Comparison of ENCODE assay signal across 23 cellular contexts in the genomic region with DNA sequence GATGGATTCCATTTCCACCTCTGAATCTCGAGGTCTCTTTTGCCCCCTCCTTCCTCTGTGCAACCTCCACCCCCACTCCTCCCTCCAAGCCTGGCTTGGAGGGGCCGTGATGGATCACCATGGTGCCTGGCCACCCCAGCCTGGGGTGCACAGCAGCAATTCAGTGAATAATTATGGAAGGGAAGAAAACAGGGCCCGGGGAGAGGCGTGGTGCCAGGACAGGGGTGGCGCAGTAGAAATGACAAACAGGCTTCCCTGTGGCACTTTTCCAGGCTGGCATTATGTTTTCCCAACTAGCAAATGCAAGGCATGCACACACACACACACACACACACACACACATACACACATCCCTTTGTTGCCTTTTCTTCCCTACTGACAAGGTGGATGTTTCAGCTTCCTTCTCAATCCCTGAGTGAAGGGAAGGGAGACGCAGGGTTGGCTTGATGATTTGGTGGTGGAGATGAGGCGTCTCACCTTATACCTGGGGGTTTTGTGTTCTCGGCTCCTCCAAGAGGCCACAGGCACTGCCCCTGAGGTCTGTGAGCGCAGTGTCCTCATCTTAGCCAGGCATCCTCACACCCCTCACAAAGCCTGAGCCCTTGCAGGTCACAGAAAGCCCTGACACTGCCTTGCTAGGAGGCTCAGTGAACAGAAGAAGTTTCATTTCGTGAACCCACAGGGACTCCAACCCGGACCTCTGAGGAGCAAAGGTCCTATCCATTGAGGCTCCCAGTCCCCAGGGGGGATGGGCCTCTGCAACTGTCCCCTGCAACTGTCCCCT.
A peak's percentile ranks its signal among the peaks of the same experiment; 100 is the strongest.
DNase-seq lines count a peak whose midpoint lies in the region; ATAC-seq, FAIRE-seq and TF ChIP-seq lines count a peak whose summit lies in the region.
"Had no signal": no experiment of that assay in that cellular context is flagged by ENCODE, and none has a peak within 500 bp of the region (broad histone marks: within the 10 kb centered on the region; RNA-seq: fewer than 3 reads in every experiment).

No MANE protein-coding gene starts in this region.

- H3K4me1 ChIP-seq in H1 (replicated peaks in 1 of 4; ENCODE audit: control insufficient read depth in 3 of 4, insufficient read depth in 4 of 4, low read length in 3 of 4) (peaks cover 3 to 11% (median 7%) of the 10 kb centered on the region in 4 experiments; a peak in 5 of 7 replicates), neuronal stem cell (ENCODE audit: control insufficient read depth in 2 of 2, insufficient read depth in 1 of 2, low read depth in 1 of 2, low read length in 2 of 2) (peaks cover 0 to 12% of the 10 kb centered on the region in 2 donors), vagina (peaks cover 4% of the 10 kb centered on the region), prostate gland (replicated peaks) (no peaks in the 10 kb centered on the region)
- H3K4me1 ChIP-seq: HAP-1, Peyer's patch had no signal

- H2BK120ac ChIP-seq in H1 (replicated peaks; ENCODE audit: low read depth, low read length) (no peak overlapping the region), neuronal stem cell (ENCODE audit: low read depth, low read length) (no peak overlapping the region)

- H3K18ac ChIP-seq in H1 (ENCODE audit: extremely low read depth, low read length) (no peak overlapping the region), neuronal stem cell (ENCODE audit: low read length) (no peak overlapping the region)

- no peaks in the 10 kb centered on the region for H3K79me2 ChIP-seq in H1 (ENCODE audit: control insufficient read depth in 1 of 2, insufficient read depth in 2 of 2, low read length in 2 of 2)

- no peak overlapping the region for H4K5ac ChIP-seq in H1 (ENCODE audit: insufficient read length, low read depth, low read length)

- ATAC-seq in HG02885 (IDR thresholded peaks at IDR 0.05; ENCODE audit: poor library complexity, unreplicated experiment) (no peak), GM21515 (IDR thresholded peaks at IDR 0.05; ENCODE audit: unreplicated experiment) (no peak)

- H3K27me3 ChIP-seq in H1 (replicated peaks in 1 of 4; ENCODE audit: control insufficient read depth in 3 of 4, extremely low read depth in 1 of 4, insufficient read depth in 3 of 4, low read length in 3 of 4) (no peaks in the 10 kb centered on the region), neuronal stem cell (ENCODE audit: control insufficient read depth in 3 of 3, insufficient read depth in 3 of 3, low read depth in 1 of 3, low read length in 3 of 3) (no peaks in the 10 kb centered on the region), vagina (no peaks in the 10 kb centered on the region), prostate gland (replicated peaks; ENCODE audit: insufficient read depth) (peaks cover 4% of the 10 kb centered on the region)
- H3K27me3 ChIP-seq: Peyer's patch had no signal

- H3K27ac ChIP-seq in H1 (ENCODE audit: low read depth, low read length) = no peak overlapping the region
- H3K27ac ChIP-seq in neuronal stem cell (replicated peaks; ENCODE audit: low read length) = no peak overlapping the region
- H3K27ac ChIP-seq in vagina = no peak overlapping the region
- H3K27ac ChIP-seq in prostate gland = no peak overlapping the region
- H3K27ac ChIP-seq: Peyer's patch, SK-N-MC had no signal

- H4K91ac ChIP-seq in H1 (replicated peaks; ENCODE audit: insufficient read length, low read length) = peak overlapping the region; percentile 22
- no peak overlapping the region for H4K91ac ChIP-seq in neuronal stem cell (ENCODE audit: low read depth, low read length, poor library complexity)

- H2BK20ac ChIP-seq in H1 (ENCODE audit: low read length) = no peak overlapping the region

- POLR2A ChIA-PET in H1 (lab: Charles Lee; ENCODE audit: partially characterized antibody) = no interaction called here

- no peak for TF ChIP-seq CTCF in H1 (IDR thresholded peaks at IDR 0.05; ENCODE audit: control extremely low read depth in 1 of 3, insufficient read depth in 1 of 3, low read depth in 1 of 3, low read length in 3 of 3)
- TF ChIP-seq CTCF in vagina (IDR thresholded peaks at IDR 0.05) = no peak
- no peak for TF ChIP-seq CTCF in prostate gland (IDR thresholded peaks at IDR 0.05)

- CTCF ChIA-PET in H1 (lab: Charles Lee; ENCODE audit: partially characterized antibody) = interaction anchor here (0.6 kb wide), 1 partner anchor 403 kb away, joined by 3 read pairs; no protein-coding TSS in a partner anchor

- no peak overlapping the region for H3K14ac ChIP-seq in H1 (ENCODE audit: insufficient read length)
- H3K14ac ChIP-seq in neuronal stem cell (ENCODE audit: low read length) = no peak overlapping the region

- no peaks in the 10 kb centered on the region; the same call in 1 of the 2 replicates for H3K23me2 ChIP-seq in H1 (ENCODE audit: low read depth, low read length)

- no peak overlapping the region for H2AK5ac ChIP-seq in H1 (ENCODE audit: low read depth, low read length)
- no peak overlapping the region for H2AK5ac ChIP-seq in neuronal stem cell (ENCODE audit: low read depth, low read length)

- no peak overlapping the region for H3K4me2 ChIP-seq in H1 (ENCODE audit: insufficient read depth in 1 of 2, low read depth in 2 of 2, low read length in 2 of 2)
- H3K4me2 ChIP-seq in neuronal stem cell (ENCODE audit: insufficient read depth, low read length, poor library complexity, severe bottlenecking) = no peak overlapping the region
- H3K4me2 ChIP-seq: GM23338 had no signal

- intact Hi-C loops in vagina (cut with DNase I) (no loop called here), prostate gland (cut with DNase I) (no loop called here)

- H3K9ac ChIP-seq in H1 (replicated peaks in 1 of 4; ENCODE audit: extremely low read depth in 1 of 4, low read depth in 3 of 4, low read length in 3 of 4) = no peak overlapping the region
- no peak overlapping the region for H3K9ac ChIP-seq in neuronal stem cell (ENCODE audit: low read depth, low read length, poor library complexity)

- H3K4ac ChIP-seq in H1 (replicated peaks; ENCODE audit: insufficient read length, low read depth, low read length) (no peak overlapping the region), neuronal stem cell (ENCODE audit: low read length) (no peak overlapping the region)

- no peaks in the 10 kb centered on the region for H3K36me3 ChIP-seq in H1 (ENCODE audit: control insufficient read depth in 2 of 4, insufficient read depth in 4 of 4, low read length in 3 of 4)
- H3K36me3 ChIP-seq in neuronal stem cell (replicated peaks in 1 of 2; ENCODE audit: control insufficient read depth in 2 of 2, insufficient read depth in 2 of 2, low read length in 2 of 2) = no peaks in the 10 kb centered on the region
- H3K36me3 ChIP-seq in vagina = no peaks in the 10 kb centered on the region
- H3K36me3 ChIP-seq in prostate gland = no peaks in the 10 kb centered on the region
- H3K36me3 ChIP-seq: HAP-1, Peyer's patch had no signal

- H3K4me3 ChIP-seq in H1 (ENCODE audit: extremely low read depth in 1 of 4, insufficient read depth in 2 of 4, low read depth in 3 of 4, low read length in 4 of 4) (no peak overlapping the region), neuronal stem cell (ENCODE audit: low read length in 2 of 2) (no peak overlapping the region), vagina (no peak overlapping the region), prostate gland (no peak overlapping the region)
- H3K4me3 ChIP-seq: GM23338, HAP-1, Peyer's patch, SK-N-MC had no signal

- no peaks in the 10 kb centered on the region for H3K9me3 ChIP-seq in H1 (ENCODE audit: insufficient read depth in 2 of 2, low read depth in 1 of 2, low read length in 1 of 2)
- no peaks in the 10 kb centered on the region for H3K9me3 ChIP-seq in neuronal stem cell (replicated peaks in 1 of 2; ENCODE audit: control insufficient read depth in 2 of 2, insufficient read depth in 1 of 2, low read depth in 1 of 2, low read length in 2 of 2)
- no peaks in the 10 kb centered on the region for H3K9me3 ChIP-seq in vagina
- H3K9me3 ChIP-seq in prostate gland = no peaks in the 10 kb centered on the region
- H3K9me3 ChIP-seq: HAP-1, Peyer's patch had no signal

- no peak overlapping the region for H4K8ac ChIP-seq in H1 (ENCODE audit: extremely low read depth, insufficient read depth, low read length)
- no peak overlapping the region for H4K8ac ChIP-seq in neuronal stem cell (ENCODE audit: low read depth, low read length)

- H3K56ac ChIP-seq in H1 (replicated peaks; ENCODE audit: insufficient read length, low read depth, low read length) = no peak overlapping the region

- TF ChIP-seq RAD21 in H1 (IDR thresholded peaks at IDR 0.05 in 1 of 2, conservative IDR thresholded peaks at IDR 0.05 in 1 of 2; ENCODE audit: low read depth in 2 of 2, low read length in 2 of 2) = no peak

- H3K23ac ChIP-seq in H1 (ENCODE audit: insufficient read length) (no peak overlapping the region), neuronal stem cell (ENCODE audit: low read depth, low read length, poor library complexity) (no peak overlapping the region)

- TF ChIP-seq EP300 in H1 (IDR thresholded peaks at IDR 0.05; ENCODE audit: borderline replicate concordance in 1 of 2, low read depth in 2 of 2, low read length in 2 of 2) = no peak

- no peaks in the 10 kb centered on the region for H4K20me1 ChIP-seq in H1 (replicated peaks in 1 of 2; ENCODE audit: control insufficient read depth in 1 of 2, insufficient read depth in 2 of 2, low read length in 2 of 2)

- H2BK15ac ChIP-seq in H1 (ENCODE audit: low read length) (no peak overlapping the region), neuronal stem cell (ENCODE audit: low read length) (no peak overlapping the region)

- FAIRE-seq in H1 (lab: Jason Lieb, UNC) = no peak
- FAIRE-seq: GM18507 had no signal

- H3K79me1 ChIP-seq in H1 (ENCODE audit: low read depth, low read length) (no peaks in the 10 kb centered on the region), neuronal stem cell (ENCODE audit: low read depth, low read length) (no peaks in the 10 kb centered on the region)

- no peak overlapping the region for H2BK12ac ChIP-seq in H1 (ENCODE audit: low read depth, low read length)
- H2BK12ac ChIP-seq in neuronal stem cell (ENCODE audit: low read length) = peak overlapping the region; percentile 25

- no peak overlapping the region for H2AFZ ChIP-seq in H1 (ENCODE audit: low read length)
- H2AFZ ChIP-seq in neuronal stem cell (ENCODE audit: low read length) = no peak overlapping the region
- H2AFZ ChIP-seq: GM23338 had no signal

- TF ChIP-seq POLR2A in H1 (IDR thresholded peaks at IDR 0.05; ENCODE audit: control extremely low read depth in 1 of 2, low read depth in 2 of 2, low read length in 2 of 2) (no peak), vagina (IDR thresholded peaks at IDR 0.05) (no peak), prostate gland (IDR thresholded peaks at IDR 0.05) (no peak)

- WGBS in H1 (ENCODE audit: extremely low coverage in 1 of 2, insufficient coverage in 1 of 2, insufficient read length in 1 of 2, insufficient replicate concordance in 2 of 2, low coverage in 1 of 2, low lambda C conversion rate in 2 of 2, missing lambda C conversion rate in 1 of 2), 2 experiments = 88% methylated on average over 11 of the region's 11 CpGs; no CpG with 5 or more reads in 1 of the 2 experiments
- WGBS in neuronal stem cell (ENCODE audit: extremely low coverage in 2 of 2, insufficient read length in 2 of 2, insufficient replicate concordance in 1 of 2), 2 donors = no CpG with 5 or more reads among the region's 11 CpGs
- 64% methylated on average over 11 of the region's 11 CpGs for WGBS in prostate gland

- no peak overlapping the region for H2BK5ac ChIP-seq in H1 (ENCODE audit: low read depth, low read length)
- H2BK5ac ChIP-seq in neuronal stem cell (ENCODE audit: low read length) = no peak overlapping the region

- peak; percentile 32 for DNase-seq in activated CD8-positive, alpha-beta memory T cell treated with anti-CD3 and anti-CD28 coated beads for 24 hours
- DNase-seq in activated CD8-positive, alpha-beta memory T cell treated with anti-CD3 and anti-CD28 coated beads, Interleukin-2, amount 50 U/mL, for 4 hours = no peak
- DNase-seq in H1 (ENCODE audit: low read depth in 1 of 2, low spot score in 2 of 2) = peak in 1 of 2 experiments; percentile 33
- no peak for DNase-seq in neuronal stem cell (ENCODE audit: low spot score)
- peak; percentile 58 to 87 for DNase-seq in vagina (ENCODE audit: extremely low spot score in 2 of 2)
- no peak for DNase-seq in prostate gland (ENCODE audit: low spot score)
- DNase-seq: Calu3, DMS153, NCI-H1092, NCI-H1436, NCI-H187, NCI-H446 treated with DMSO at 0.1 percent for 48 hours, NCI-H526, NCI-H82, OCI-M1, Peyer's patch, SHP77 treated with DMSO at 0.1 percent for 48 hours had no signal

Comparison
In these comparisons a context has a peak if more than half of its experiments do, and no peak if none do; other contexts are left out.
1. DNase-seq: peak in activated CD8-positive, alpha-beta memory T cell treated with anti-CD3 and anti-CD28 coated beads for 24 hours (single experiment) and vagina (2 of 2); none in activated CD8-positive, alpha-beta memory T cell treated with anti-CD3 and anti-CD28 coated beads, Interleukin-2, amount 50 U/mL, for 4 hours (single experiment), neuronal stem cell (single experiment) and prostate gland (single experiment).